30 cellular contexts compared by ENCODE assay signal in the genomic region with DNA sequence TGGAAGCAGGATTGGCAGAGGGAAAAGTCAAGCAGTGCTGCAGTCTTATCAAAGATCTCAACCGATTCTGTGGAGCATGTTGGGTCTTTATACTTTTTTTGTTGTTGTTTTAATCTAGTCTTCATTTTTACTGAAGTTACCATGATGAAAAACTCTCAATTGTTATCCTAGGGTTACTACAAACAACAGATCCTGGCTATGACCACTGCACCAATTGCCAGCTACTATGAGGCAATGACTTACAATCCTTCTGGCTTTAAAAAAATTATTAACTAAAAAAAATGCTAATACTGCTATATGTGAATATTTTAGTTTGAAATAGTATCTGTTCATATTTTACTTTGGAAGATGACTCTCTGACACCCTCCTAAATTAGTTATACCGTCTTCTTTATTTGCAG.
"Had no signal": no experiment of that assay in that cellular context is flagged by ENCODE, and none has a peak within 500 bp of the region (broad histone marks: within the 10 kb centered on the region; RNA-seq: fewer than 3 reads in every experiment).

No MANE protein-coding gene starts in this region.

- H3K4me1 Mint-ChIP-seq: naive thymus-derived CD4-positive, alpha-beta T cell; natural killer cell; stimulated activated memory B cell treated with anti-CD40 and anti-IgM and Interleukin-4, amounts not matched to agents 10 μg/mL and 1 μg/mL and 100 μg/mL, for 72 hours; stimulated activated naive CD8-positive, alpha-beta T cell treated with anti-CD3 and anti-CD28 coated beads, Interleukin-15, amount 100 ng/mL, for 72 hours had no signal

- H3K4me3 ChIP-seq: neural progenitor cell, ovary, psoas muscle, right lobe of liver, sigmoid colon, thoracic aorta, thyroid gland, tibial nerve, upper lobe of left lung, vagina had no signal

- H3K4me2 ChIP-seq: neural progenitor cell had no signal

- H3K9me3 ChIP-seq: neutrophil, ovary, right lobe of liver, thoracic aorta, thyroid gland, vagina had no signal

- ATAC-seq: naive thymus-derived CD4-positive, alpha-beta T cell; natural killer cell; psoas muscle; right cardiac atrium; stimulated activated memory B cell treated with anti-CD40 and anti-IgM and Interleukin-4, amounts not matched to agents 10 μg/mL and 1 μg/mL and 100 μg/mL, for 72 hours; stimulated activated naive CD8-positive, alpha-beta T cell treated with anti-CD3 and anti-CD28 coated beads, Interleukin-15, amount 100 ng/mL, for 72 hours; stimulated activated naive CD8-positive, alpha-beta T cell treated with anti-CD3 and anti-CD28 coated beads, Interleukin-15, Interleukin-2, amounts not matched to agents 100 U/mL and 50 U/mL, for 24 hours had no signal

- H3K36me3 Mint-ChIP-seq: stimulated activated memory B cell treated with anti-CD40 and anti-IgM and Interleukin-4, amounts not matched to agents 10 μg/mL and 1 μg/mL and 100 μg/mL, for 72 hours had no signal

- H3K27me3 ChIP-seq: neural progenitor cell, neutrophil, ovary, right lobe of liver, sigmoid colon, thyroid gland, tibial nerve, upper lobe of left lung, vagina had no signal

- H3K4me3 Mint-ChIP-seq: naive thymus-derived CD4-positive, alpha-beta T cell; natural killer cell; nephron; neural progenitor cell; stimulated activated memory B cell treated with anti-CD40 and anti-IgM and Interleukin-4, amounts not matched to agents 10 μg/mL and 1 μg/mL and 100 μg/mL, for 72 hours; stimulated activated naive CD8-positive, alpha-beta T cell treated with anti-CD3 and anti-CD28 coated beads, Interleukin-15, amount 100 ng/mL, for 72 hours had no signal

- H3K36me3 ChIP-seq: neural progenitor cell, neutrophil, ovary, right lobe of liver, sigmoid colon, thoracic aorta, thyroid gland, tibial nerve, upper lobe of left lung, vagina had no signal

- DNase-seq: naive thymus-derived CD4-positive, alpha-beta T cell; natural killer cell; nucleus accumbens; ovary; psoas muscle; right cardiac atrium; right lobe of liver; sigmoid colon; small intestine; stimulated activated CD4-positive, alpha-beta T cell treated with anti-CD3 and anti-CD28 coated beads, Interleukin-15, amount 100 ng/mL, for 24 hours; stimulated activated CD4-positive, alpha-beta T cell treated with anti-CD3 and anti-CD28 coated beads, Interleukin-2, amount 100 ng/mL, for 24 hours; stimulated activated CD4-positive, alpha-beta T cell treated with anti-CD3 and anti-CD28 coated beads, Interleukin-2, amount 100 ng/mL, for 48 hours; stimulated activated CD4-positive, alpha-beta T cell treated with anti-CD3 and anti-CD28 coated beads, Interleukin-4, amount 100 ng/mL, for 4 hours; stimulated activated CD8-positive, alpha-beta memory T cell treated with anti-CD3 and anti-CD28 coated beads, Interleukin-4, amount 100 ng/mL, for 48 hours; stimulated activated naive CD4-positive, alpha-beta T cell; stimulated activated naive CD8-positive, alpha-beta T cell treated with anti-CD3 and anti-CD28 coated beads, Interleukin-15, amount 100 ng/mL, for 72 hours; stimulated activated naive CD8-positive, alpha-beta T cell treated with anti-CD3 and anti-CD28 coated beads, Interleukin-15, Interleukin-2, amounts not matched to agents 100 U/mL and 50 U/mL, for 24 hours; substantia nigra; thyroid gland; trophoblast cell; upper lobe of left lung had no signal

- H3K27ac Mint-ChIP-seq: naive thymus-derived CD4-positive, alpha-beta T cell; natural killer cell; nephron; neural progenitor cell; progenitor cell of endocrine pancreas; stimulated activated memory B cell treated with anti-CD40 and anti-IgM and Interleukin-4, amounts not matched to agents 10 μg/mL and 1 μg/mL and 100 μg/mL, for 72 hours had no signal

- H3K4me1 ChIP-seq: parathyroid adenoma, psoas muscle, right lobe of liver, sigmoid colon, thyroid gland, tibial nerve, upper lobe of left lung, vagina had no signal

- H3K9ac ChIP-seq: neural progenitor cell, parathyroid adenoma had no signal

- H3K79me2 ChIP-seq: parathyroid adenoma had no signal

- H3K27ac ChIP-seq: neural progenitor cell, neutrophil, ovary, parathyroid adenoma, psoas muscle, right lobe of liver, sigmoid colon, thoracic aorta, thyroid gland, tibial nerve, upper lobe of left lung, vagina had no signal

- H2AFZ ChIP-seq: neural progenitor cell, parathyroid adenoma had no signal
